Comparison of ENCODE assay signal across 8 cellular contexts in genomic region chr17:44307387-44308186, GRCh38. TPM values are rescaled to one million over a fixed set of nuclear protein-coding genes. Genes with fewer than 3 reads are reported as not detected.
DNase-seq lines count a peak whose midpoint lies in the region; ATAC-seq and TF ChIP-seq lines count a peak whose summit lies in the region.

No MANE protein-coding gene starts in this region.

- DNase-seq in DMS53 (lab: John Stamatoyannopoulos, UW) (peak; percentile 96), NCI-H146 treated with DMSO at 0.1 percent for 48 hours (lab: John Stamatoyannopoulos, UW; ENCODE audit: unreplicated experiment) (peak; percentile 44), anterior cingulate cortex (lab: John Stamatoyannopoulos, UW) (peak in 56 of 58 donors; percentile 39 to 87 (median 77)), gastrocnemius medialis (no peak)

- H3K9me3 ChIP-seq in iPS-18a (ENCODE audit: control insufficient read depth, low read depth, low read length) = no peaks in the 10 kb centered on the region
- H3K9me3 ChIP-seq in gastrocnemius medialis = no peaks in the 10 kb centered on the region

- H3K4me1 ChIP-seq in iPS-18a (ENCODE audit: control insufficient read depth, low read depth, low read length) = peaks cover 22% of the 10 kb centered on the region
- H3K4me1 ChIP-seq in gastrocnemius medialis = peaks cover 7 to 18% of the 10 kb centered on the region in 2 donors

- intact Hi-C loops in gastrocnemius medialis (cut with DNase I; ENCODE audit: low total_unique reads) = no loop called here

- no peak overlapping the region for H3K27ac ChIP-seq in iPS-18a (ENCODE audit: low read length)
- no peak overlapping the region for H3K27ac ChIP-seq in gastrocnemius medialis

- H3K36me3 ChIP-seq in iPS-18a (ENCODE audit: control insufficient read depth, low read depth, low read length) (no peaks in the 10 kb centered on the region), gastrocnemius medialis (no peaks in the 10 kb centered on the region)

- H3K27me3 ChIP-seq in iPS-18a (ENCODE audit: control insufficient read depth, insufficient read depth, low read length) (peaks cover 8% of the 10 kb centered on the region), gastrocnemius medialis (peaks cover 16 to 27% (median 24%) of the 10 kb centered on the region in 3 donors)

- no peak for TF ChIP-seq CTCF in gastrocnemius medialis (IDR thresholded peaks at IDR 0.05 in 4 of 5, conservative IDR thresholded peaks at IDR 0.05 in 1 of 5)

- H3K4me3 ChIP-seq in iPS-18a (ENCODE audit: low read length) (peak overlapping the region; percentile 70), gastrocnemius medialis (peak overlapping the region; percentile 37 to 56 (median 50))

- TF ChIP-seq POLR2A in gastrocnemius medialis (IDR thresholded peaks at IDR 0.05) = no peak

- in situ Hi-C loops in gastrocnemius medialis (cut with MboI; ENCODE audit: low sequenced_read_pairs in 4 of 4) = no loop called here

- ATAC-seq in gastrocnemius medialis (peak; percentile 9 to 32), HG02571 (IDR thresholded peaks at IDR 0.05; ENCODE audit: unreplicated experiment) (no peak), GM21360 (IDR thresholded peaks at IDR 0.05; ENCODE audit: unreplicated experiment) (no peak), GM18873 (IDR thresholded peaks at IDR 0.05; ENCODE audit: low FRiP score, unreplicated experiment) (no peak)

- peak overlapping the region; percentile 21 for H3K9ac ChIP-seq in iPS-18a (ENCODE audit: low read length)

RNA-seq across cellular contexts. Expression of gene RUNDC3A, which starts 0.8 kb away (rescaled TPM):
- total RNA-seq in gastrocnemius medialis = not detected

RNA-seq across cellular contexts. Expression of gene SLC25A39, which starts 17.0 kb away (rescaled TPM):
- 10 to 100 TPM; 36.7 to 44.2 (median 38.4) TPM for total RNA-seq in gastrocnemius medialis

RNA-seq across cellular contexts. Expression of gene GRN, which starts 37.5 kb away (rescaled TPM):
- 100 to 1,000 TPM in 2 of 4 donors, 10 to 100 TPM in 2; 64.2 to 111 (median 87.1) TPM for total RNA-seq in gastrocnemius medialis

RNA-seq across cellular contexts. Expression of gene SLC4A1, which starts 39.7 kb away (rescaled TPM):
- under 1 TPM in 2 of 4 donors, not detected in 2; 0.11 to 0.20 TPM for total RNA-seq in gastrocnemius medialis

RNA-seq across cellular contexts. Expression of gene FAM171A2, which starts 56.1 kb away (rescaled TPM):
- under 1 TPM in 3 of 4 donors, not detected in 1; 0.10 to 0.47 (median 0.23) TPM for total RNA-seq in gastrocnemius medialis

Comparison
In these comparisons a context has a peak if more than half of its experiments do, and no peak if none do; other contexts are left out.
1. DNase-seq: peak in DMS53 (single experiment), NCI-H146 treated with DMSO at 0.1 percent for 48 hours (single experiment) and anterior cingulate cortex (56 of 58); none in gastrocnemius medialis (0 of 2).
2. ATAC-seq: peak in gastrocnemius medialis (2 of 2); none in HG02571 (single experiment), GM21360 (single experiment) and GM18873 (single experiment).